1 cellular context compared by ENCODE assay signal in the genomic region with DNA sequence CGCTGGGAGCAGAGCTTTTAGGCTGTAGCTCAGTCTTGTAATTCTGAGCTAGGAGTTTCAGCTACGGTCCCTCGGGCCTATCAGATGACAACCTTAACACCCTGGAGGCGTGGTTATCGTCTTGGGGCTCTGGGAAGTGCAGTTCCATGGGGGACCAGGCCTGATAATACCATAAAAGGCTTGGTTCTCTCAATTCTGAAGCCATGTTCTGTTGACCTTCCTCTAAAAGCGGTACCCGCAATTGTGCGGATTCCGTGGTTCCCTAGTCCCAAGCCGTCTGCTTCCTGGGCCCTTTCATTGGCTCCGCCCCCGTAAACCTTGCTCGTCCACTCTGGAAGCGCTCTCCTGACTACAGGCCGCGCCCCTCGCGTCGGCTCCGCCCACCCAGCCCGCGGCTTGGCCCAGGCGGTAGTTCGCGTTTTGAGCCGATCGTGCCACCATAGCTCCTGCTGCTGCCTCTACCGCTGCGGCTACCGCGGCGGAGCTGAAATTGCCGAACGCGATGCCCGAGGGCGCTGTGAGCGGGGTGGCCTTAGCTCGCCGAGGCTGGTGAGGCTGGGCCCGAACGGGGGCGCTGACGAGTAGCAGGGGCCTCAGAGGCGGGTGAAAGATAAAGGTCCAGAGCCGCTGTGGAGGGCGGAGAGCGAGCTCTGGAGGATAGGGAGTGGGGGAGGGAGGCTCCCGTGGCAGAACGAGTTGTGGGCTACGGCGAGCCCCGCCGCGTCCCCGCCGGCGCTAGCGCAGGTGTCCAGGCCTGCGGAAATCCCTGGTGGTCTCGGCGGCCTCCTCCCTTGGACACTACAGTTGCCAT.
A peak's percentile ranks its signal among the peaks of the same experiment; 100 is the strongest.
TF ChIP-seq lines count a peak whose summit lies in the region.

A gene with protein sequence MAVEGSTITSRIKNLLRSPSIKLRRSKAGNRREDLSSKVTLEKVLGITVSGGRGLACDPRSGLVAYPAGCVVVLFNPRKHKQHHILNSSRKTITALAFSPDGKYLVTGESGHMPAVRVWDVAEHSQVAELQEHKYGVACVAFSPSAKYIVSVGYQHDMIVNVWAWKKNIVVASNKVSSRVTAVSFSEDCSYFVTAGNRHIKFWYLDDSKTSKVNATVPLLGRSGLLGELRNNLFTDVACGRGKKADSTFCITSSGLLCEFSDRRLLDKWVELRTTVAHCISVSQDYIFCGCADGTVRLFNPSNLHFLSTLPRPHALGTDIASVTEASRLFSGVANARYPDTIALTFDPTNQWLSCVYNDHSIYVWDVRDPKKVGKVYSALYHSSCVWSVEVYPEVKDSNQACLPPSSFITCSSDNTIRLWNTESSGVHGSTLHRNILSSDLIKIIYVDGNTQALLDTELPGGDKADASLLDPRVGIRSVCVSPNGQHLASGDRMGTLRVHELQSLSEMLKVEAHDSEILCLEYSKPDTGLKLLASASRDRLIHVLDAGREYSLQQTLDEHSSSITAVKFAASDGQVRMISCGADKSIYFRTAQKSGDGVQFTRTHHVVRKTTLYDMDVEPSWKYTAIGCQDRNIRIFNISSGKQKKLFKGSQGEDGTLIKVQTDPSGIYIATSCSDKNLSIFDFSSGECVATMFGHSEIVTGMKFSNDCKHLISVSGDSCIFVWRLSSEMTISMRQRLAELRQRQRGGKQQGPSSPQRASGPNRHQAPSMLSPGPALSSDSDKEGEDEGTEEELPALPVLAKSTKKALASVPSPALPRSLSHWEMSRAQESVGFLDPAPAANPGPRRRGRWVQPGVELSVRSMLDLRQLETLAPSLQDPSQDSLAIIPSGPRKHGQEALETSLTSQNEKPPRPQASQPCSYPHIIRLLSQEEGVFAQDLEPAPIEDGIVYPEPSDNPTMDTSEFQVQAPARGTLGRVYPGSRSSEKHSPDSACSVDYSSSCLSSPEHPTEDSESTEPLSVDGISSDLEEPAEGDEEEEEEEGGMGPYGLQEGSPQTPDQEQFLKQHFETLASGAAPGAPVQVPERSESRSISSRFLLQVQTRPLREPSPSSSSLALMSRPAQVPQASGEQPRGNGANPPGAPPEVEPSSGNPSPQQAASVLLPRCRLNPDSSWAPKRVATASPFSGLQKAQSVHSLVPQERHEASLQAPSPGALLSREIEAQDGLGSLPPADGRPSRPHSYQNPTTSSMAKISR (N-terminal part only) (plus strand): TSS at position 423 of the 811 bp plus-strand sequence. CDS start 792 bp downstream, outside the sequence.

TF ChIP-seq in HepG2, 621 proteins besides CTCF, POLR2A, EP300 and RAD21 (continues in another document):
- TF ChIP-seq ZNF570 (CRISPR knock-in tag; IDR thresholded peaks at IDR 0.05; ENCODE audit: borderline replicate concordance) (no peak), TBL1XR1 (IDR thresholded peaks at IDR 0.05; ENCODE audit: borderline replicate concordance, low read length, partially characterized antibody) (peak; percentile 47), CBX5 (CRISPR knock-in tag; IDR thresholded peaks at IDR 0.05; ENCODE audit: borderline replicate concordance) (peak; percentile 93; the same call in 1 of the 2 replicates), TMF1 (CRISPR knock-in tag; IDR thresholded peaks at IDR 0.05; ENCODE audit: low read depth) (peak; percentile 72), RNF2 (conservative IDR thresholded peaks at IDR 0.05; ENCODE audit: low read depth) (peak; percentile 71; the same call in 1 of the 2 replicates), KAT8 (CRISPR knock-in tag; IDR thresholded peaks at IDR 0.05) (peak; percentile 92), ZBTB42 (CRISPR knock-in tag; IDR thresholded peaks at IDR 0.05) (no peak), ZNF10 (CRISPR knock-in tag; IDR thresholded peaks at IDR 0.05; ENCODE audit: borderline replicate concordance, low read depth) (no peak), MYC (CRISPR knock-in tag; IDR thresholded peaks at IDR 0.05; ENCODE audit: borderline replicate concordance) (peak; percentile 91; the same call in 1 of the 2 replicates), ZNF747 (CRISPR knock-in tag; IDR thresholded peaks at IDR 0.05; ENCODE audit: borderline replicate concordance) (peak; percentile 99), PRPF4 (IDR thresholded peaks at IDR 0.05; ENCODE audit: low read depth, low read length, poor library complexity, severe bottlenecking) (no peak), GFI1 (CRISPR knock-in tag; IDR thresholded peaks at IDR 0.05; ENCODE audit: borderline replicate concordance) (peak; percentile 58; the same call in 1 of the 2 replicates), SRSF9 (IDR thresholded peaks at IDR 0.05; ENCODE audit: borderline replicate concordance, insufficient read depth, low read depth, low read length, poor library complexity, severe bottlenecking) (no peak), HOXA9 (CRISPR knock-in tag; IDR thresholded peaks at IDR 0.05; ENCODE audit: borderline replicate concordance) (no peak), ZNF615 (CRISPR knock-in tag; IDR thresholded peaks at IDR 0.05; ENCODE audit: borderline replicate concordance) (no peak), RBFOX2 (IDR thresholded peaks at IDR 0.05; ENCODE audit: low read depth, low read length) (peak; percentile 65), ELF3 (CRISPR knock-in tag; IDR thresholded peaks at IDR 0.05) (peak; percentile 91), RFXANK (CRISPR knock-in tag; IDR thresholded peaks at IDR 0.05) (no peak), CEBPB (IDR thresholded peaks at IDR 0.05; ENCODE audit: borderline replicate concordance, low read depth, low read length) (no peak), ZNF331 (CRISPR knock-in tag; IDR thresholded peaks at IDR 0.05) (peak; percentile 95), ZNF136 (CRISPR knock-in tag; IDR thresholded peaks at IDR 0.05; ENCODE audit: low read depth) (0 out of 2 replicates have a peak, but pooled peaks have one; percentile 84), ZNF839 (CRISPR knock-in tag; IDR thresholded peaks at IDR 0.05; ENCODE audit: borderline replicate concordance) (peak; percentile 40; the same call in 1 of the 2 replicates), NFKB2 (CRISPR knock-in tag; IDR thresholded peaks at IDR 0.05; ENCODE audit: borderline replicate concordance) (peak; percentile 73; the same call in 1 of the 2 replicates), ZNF616 (CRISPR knock-in tag; IDR thresholded peaks at IDR 0.05; ENCODE audit: low read depth) (no peak), REPIN1 (CRISPR knock-in tag; IDR thresholded peaks at IDR 0.05; ENCODE audit: borderline replicate concordance, low read depth) (peak; percentile 99)
- TF ChIP-seq, protein P1, sequence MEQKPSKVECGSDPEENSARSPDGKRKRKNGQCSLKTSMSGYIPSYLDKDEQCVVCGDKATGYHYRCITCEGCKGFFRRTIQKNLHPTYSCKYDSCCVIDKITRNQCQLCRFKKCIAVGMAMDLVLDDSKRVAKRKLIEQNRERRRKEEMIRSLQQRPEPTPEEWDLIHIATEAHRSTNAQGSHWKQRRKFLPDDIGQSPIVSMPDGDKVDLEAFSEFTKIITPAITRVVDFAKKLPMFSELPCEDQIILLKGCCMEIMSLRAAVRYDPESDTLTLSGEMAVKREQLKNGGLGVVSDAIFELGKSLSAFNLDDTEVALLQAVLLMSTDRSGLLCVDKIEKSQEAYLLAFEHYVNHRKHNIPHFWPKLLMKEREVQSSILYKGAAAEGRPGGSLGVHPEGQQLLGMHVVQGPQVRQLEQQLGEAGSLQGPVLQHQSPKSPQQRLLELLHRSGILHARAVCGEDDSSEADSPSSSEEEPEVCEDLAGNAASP (CRISPR knock-in tag; IDR thresholded peaks at IDR 0.05; ENCODE audit: borderline replicate concordance), result peak; percentile 71; the same call in 1 of the 2 replicates
- TF ChIP-seq, protein P2, sequence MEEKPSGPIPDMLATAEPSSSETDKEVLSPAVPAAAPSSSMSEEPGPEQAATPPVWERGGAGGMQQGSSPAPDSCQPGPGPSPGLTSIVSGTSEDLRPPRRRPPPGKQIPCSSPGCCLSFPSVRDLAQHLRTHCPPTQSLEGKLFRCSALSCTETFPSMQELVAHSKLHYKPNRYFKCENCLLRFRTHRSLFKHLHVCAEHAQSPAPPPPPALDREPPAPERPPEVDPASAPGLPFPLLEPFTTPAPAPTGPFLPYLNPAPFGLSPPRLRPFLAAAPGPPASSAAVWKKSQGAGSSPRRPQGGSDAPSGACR (CRISPR knock-in tag; IDR thresholded peaks at IDR 0.05), result peak; percentile 90; the same call in 1 of the 2 replicates
- TF ChIP-seq, protein P3, sequence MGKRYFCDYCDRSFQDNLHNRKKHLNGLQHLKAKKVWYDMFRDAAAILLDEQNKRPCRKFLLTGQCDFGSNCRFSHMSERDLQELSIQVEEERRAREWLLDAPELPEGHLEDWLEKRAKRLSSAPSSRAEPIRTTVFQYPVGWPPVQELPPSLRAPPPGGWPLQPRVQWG (CRISPR knock-in tag; IDR thresholded peaks at IDR 0.05; ENCODE audit: borderline replicate concordance, low read depth), result no peak
- TF ChIP-seq, protein P4, sequence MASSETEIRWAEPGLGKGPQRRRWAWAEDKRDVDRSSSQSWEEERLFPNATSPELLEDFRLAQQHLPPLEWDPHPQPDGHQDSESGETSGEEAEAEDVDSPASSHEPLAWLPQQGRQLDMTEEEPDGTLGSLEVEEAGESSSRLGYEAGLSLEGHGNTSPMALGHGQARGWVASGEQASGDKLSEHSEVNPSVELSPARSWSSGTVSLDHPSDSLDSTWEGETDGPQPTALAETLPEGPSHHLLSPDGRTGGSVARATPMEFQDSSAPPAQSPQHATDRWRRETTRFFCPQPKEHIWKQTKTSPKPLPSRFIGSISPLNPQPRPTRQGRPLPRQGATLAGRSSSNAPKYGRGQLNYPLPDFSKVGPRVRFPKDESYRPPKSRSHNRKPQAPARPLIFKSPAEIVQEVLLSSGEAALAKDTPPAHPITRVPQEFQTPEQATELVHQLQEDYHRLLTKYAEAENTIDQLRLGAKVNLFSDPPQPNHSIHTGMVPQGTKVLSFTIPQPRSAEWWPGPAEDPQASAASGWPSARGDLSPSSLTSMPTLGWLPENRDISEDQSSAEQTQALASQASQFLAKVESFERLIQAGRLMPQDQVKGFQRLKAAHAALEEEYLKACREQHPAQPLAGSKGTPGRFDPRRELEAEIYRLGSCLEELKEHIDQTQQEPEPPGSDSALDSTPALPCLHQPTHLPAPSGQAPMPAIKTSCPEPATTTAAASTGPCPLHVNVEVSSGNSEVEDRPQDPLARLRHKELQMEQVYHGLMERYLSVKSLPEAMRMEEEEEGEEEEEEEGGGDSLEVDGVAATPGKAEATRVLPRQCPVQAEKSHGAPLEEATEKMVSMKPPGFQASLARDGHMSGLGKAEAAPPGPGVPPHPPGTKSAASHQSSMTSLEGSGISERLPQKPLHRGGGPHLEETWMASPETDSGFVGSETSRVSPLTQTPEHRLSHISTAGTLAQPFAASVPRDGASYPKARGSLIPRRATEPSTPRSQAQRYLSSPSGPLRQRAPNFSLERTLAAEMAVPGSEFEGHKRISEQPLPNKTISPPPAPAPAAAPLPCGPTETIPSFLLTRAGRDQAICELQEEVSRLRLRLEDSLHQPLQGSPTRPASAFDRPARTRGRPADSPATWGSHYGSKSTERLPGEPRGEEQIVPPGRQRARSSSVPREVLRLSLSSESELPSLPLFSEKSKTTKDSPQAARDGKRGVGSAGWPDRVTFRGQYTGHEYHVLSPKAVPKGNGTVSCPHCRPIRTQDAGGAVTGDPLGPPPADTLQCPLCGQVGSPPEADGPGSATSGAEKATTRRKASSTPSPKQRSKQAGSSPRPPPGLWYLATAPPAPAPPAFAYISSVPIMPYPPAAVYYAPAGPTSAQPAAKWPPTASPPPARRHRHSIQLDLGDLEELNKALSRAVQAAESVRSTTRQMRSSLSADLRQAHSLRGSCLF (CRISPR knock-in tag; IDR thresholded peaks at IDR 0.05; ENCODE audit: borderline replicate concordance), result no peak
- TF ChIP-seq, protein P5, sequence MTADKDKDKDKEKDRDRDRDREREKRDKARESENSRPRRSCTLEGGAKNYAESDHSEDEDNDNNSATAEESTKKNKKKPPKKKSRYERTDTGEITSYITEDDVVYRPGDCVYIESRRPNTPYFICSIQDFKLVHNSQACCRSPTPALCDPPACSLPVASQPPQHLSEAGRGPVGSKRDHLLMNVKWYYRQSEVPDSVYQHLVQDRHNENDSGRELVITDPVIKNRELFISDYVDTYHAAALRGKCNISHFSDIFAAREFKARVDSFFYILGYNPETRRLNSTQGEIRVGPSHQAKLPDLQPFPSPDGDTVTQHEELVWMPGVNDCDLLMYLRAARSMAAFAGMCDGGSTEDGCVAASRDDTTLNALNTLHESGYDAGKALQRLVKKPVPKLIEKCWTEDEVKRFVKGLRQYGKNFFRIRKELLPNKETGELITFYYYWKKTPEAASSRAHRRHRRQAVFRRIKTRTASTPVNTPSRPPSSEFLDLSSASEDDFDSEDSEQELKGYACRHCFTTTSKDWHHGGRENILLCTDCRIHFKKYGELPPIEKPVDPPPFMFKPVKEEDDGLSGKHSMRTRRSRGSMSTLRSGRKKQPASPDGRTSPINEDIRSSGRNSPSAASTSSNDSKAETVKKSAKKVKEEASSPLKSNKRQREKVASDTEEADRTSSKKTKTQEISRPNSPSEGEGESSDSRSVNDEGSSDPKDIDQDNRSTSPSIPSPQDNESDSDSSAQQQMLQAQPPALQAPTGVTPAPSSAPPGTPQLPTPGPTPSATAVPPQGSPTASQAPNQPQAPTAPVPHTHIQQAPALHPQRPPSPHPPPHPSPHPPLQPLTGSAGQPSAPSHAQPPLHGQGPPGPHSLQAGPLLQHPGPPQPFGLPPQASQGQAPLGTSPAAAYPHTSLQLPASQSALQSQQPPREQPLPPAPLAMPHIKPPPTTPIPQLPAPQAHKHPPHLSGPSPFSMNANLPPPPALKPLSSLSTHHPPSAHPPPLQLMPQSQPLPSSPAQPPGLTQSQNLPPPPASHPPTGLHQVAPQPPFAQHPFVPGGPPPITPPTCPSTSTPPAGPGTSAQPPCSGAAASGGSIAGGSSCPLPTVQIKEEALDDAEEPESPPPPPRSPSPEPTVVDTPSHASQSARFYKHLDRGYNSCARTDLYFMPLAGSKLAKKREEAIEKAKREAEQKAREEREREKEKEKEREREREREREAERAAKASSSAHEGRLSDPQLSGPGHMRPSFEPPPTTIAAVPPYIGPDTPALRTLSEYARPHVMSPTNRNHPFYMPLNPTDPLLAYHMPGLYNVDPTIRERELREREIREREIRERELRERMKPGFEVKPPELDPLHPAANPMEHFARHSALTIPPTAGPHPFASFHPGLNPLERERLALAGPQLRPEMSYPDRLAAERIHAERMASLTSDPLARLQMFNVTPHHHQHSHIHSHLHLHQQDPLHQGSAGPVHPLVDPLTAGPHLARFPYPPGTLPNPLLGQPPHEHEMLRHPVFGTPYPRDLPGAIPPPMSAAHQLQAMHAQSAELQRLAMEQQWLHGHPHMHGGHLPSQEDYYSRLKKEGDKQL (CRISPR knock-in tag; IDR thresholded peaks at IDR 0.05; ENCODE audit: low read depth), result 0 out of 2 replicates have a peak, but pooled peaks have one; percentile 14
- TF ChIP-seq, protein P6, sequence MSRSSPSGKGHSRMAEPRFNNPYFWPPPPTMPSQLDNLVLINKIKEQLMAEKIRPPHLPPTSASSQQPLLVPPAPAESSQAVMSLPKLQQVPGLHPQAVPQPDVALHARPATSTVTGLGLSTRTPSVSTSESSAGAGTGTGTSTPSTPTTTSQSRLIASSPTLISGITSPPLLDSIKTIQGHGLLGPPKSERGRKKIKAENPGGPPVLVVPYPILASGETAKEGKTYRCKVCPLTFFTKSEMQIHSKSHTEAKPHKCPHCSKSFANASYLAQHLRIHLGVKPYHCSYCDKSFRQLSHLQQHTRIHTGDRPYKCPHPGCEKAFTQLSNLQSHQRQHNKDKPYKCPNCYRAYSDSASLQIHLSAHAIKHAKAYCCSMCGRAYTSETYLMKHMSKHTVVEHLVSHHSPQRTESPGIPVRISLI (CRISPR knock-in tag; IDR thresholded peaks at IDR 0.05; ENCODE audit: borderline replicate concordance), result peak; percentile 61; the same call in 1 of the 2 replicates
- TF ChIP-seq, protein P7, sequence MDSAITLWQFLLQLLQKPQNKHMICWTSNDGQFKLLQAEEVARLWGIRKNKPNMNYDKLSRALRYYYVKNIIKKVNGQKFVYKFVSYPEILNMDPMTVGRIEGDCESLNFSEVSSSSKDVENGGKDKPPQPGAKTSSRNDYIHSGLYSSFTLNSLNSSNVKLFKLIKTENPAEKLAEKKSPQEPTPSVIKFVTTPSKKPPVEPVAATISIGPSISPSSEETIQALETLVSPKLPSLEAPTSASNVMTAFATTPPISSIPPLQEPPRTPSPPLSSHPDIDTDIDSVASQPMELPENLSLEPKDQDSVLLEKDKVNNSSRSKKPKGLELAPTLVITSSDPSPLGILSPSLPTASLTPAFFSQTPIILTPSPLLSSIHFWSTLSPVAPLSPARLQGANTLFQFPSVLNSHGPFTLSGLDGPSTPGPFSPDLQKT (CRISPR knock-in tag; IDR thresholded peaks at IDR 0.05; ENCODE audit: borderline replicate concordance), result no peak
